In the genomic region with DNA sequence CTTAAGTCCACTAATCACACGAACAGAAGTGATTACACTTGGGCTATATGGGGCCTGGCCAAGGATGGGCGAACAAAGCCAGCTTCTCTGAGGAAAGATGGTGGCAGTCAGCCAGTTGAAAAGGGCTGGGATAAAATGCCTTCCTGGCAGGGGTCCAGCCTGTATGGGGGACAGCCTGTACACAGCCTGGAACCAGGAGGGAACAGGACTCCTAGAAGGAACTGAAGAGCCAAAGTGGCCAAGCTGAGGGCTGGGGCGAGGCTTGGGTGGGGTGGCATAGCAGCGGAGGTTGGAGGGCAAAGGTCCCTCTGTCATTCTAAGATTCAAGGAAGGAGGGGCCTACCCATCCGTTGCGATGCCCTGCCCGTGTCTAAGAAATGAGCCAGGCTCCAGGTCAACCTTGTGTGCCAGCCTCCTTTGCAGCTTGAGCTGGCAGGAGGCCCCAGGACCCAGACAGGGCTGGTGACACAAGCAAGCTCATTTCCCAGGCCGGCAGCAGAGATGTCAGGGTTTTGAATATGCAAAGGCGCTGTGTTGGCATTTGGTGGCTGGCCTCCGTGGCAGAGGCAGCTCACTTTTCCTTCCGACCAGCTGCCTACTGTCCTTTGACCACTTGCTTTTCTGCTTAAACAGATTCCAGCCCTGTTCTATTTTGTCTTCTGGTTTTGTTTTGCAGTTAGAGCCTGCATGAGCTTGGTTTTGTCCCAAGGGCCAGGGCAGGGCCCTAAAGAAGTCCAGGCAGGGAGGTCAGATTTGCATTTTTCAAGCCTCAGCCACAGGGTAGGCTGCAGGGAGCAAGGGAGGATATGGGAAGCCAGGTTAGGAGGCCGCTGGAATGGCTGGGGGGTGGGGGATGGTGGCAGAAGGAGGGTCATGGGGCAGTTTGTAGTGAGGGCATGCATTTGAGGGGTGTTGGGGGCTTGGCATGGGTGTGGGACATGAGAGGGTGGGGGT, we compare ENCODE assay signal across 1 cellular context.
TF ChIP-seq lines count a peak whose summit lies in the region.

No MANE protein-coding gene starts in this region.

TF ChIP-seq in WTC11, 78 proteins besides CTCF, POLR2A, EP300 and RAD21:
- TF ChIP-seq, protein P1, sequence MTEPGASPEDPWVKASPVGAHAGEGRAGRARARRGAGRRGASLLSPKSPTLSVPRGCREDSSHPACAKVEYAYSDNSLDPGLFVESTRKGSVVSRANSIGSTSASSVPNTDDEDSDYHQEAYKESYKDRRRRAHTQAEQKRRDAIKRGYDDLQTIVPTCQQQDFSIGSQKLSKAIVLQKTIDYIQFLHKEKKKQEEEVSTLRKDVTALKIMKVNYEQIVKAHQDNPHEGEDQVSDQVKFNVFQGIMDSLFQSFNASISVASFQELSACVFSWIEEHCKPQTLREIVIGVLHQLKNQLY (CRISPR knock-in tag; IDR thresholded peaks at IDR 0.05): no peak
- TF ChIP-seq NR2C2 (CRISPR knock-in tag; IDR thresholded peaks at IDR 0.05) (no peak), NFATC4 (CRISPR knock-in tag; IDR thresholded peaks at IDR 0.05) (no peak), NR1H2 (CRISPR knock-in tag; IDR thresholded peaks at IDR 0.05) (no peak), ZNF317 (CRISPR knock-in tag; IDR thresholded peaks at IDR 0.05; ENCODE audit: borderline replicate concordance, low read depth) (no peak), ZNF138 (CRISPR knock-in tag; conservative IDR thresholded peaks at IDR 0.05) (no peak), RELA (CRISPR knock-in tag; IDR thresholded peaks at IDR 0.05; ENCODE audit: borderline replicate concordance) (no peak)
- TF ChIP-seq, protein P2, sequence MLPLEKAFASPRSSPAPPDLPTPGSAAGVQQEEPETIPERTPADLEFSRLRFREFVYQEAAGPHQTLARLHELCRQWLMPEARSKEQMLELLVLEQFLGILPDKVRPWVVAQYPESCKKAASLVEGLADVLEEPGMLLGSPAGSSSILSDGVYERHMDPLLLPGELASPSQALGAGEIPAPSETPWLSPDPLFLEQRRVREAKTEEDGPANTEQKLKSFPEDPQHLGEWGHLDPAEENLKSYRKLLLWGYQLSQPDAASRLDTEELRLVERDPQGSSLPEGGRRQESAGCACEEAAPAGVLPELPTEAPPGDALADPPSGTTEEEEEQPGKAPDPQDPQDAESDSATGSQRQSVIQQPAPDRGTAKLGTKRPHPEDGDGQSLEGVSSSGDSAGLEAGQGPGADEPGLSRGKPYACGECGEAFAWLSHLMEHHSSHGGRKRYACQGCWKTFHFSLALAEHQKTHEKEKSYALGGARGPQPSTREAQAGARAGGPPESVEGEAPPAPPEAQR (CRISPR knock-in tag; IDR thresholded peaks at IDR 0.05): no peak
- TF ChIP-seq, protein P3, sequence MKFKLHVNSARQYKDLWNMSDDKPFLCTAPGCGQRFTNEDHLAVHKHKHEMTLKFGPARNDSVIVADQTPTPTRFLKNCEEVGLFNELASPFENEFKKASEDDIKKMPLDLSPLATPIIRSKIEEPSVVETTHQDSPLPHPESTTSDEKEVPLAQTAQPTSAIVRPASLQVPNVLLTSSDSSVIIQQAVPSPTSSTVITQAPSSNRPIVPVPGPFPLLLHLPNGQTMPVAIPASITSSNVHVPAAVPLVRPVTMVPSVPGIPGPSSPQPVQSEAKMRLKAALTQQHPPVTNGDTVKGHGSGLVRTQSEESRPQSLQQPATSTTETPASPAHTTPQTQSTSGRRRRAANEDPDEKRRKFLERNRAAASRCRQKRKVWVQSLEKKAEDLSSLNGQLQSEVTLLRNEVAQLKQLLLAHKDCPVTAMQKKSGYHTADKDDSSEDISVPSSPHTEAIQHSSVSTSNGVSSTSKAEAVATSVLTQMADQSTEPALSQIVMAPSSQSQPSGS (CRISPR knock-in tag; IDR thresholded peaks at IDR 0.05; ENCODE audit: borderline replicate concordance, low read depth): no peak
